Comparison of ENCODE assay signal across 23 cellular contexts in genomic region chr7:138105216-138105615, GRCh38. TPM values are rescaled to one million over a fixed set of nuclear protein-coding genes. Genes with fewer than 3 reads are reported as not detected.
DNase-seq lines count a peak whose midpoint lies in the region; ATAC-seq and TF ChIP-seq lines count a peak whose summit lies in the region.
"Had no signal": no experiment of that assay in that cellular context is flagged by ENCODE, and none has a peak within 500 bp of the region (broad histone marks: within the 10 kb centered on the region; RNA-seq: fewer than 3 reads in every experiment).

No MANE protein-coding gene starts in this region.

- no peaks in the 10 kb centered on the region for H3K27me3 ChIP-seq in MG63

- in situ Hi-C loops in ACHN (cut with HindIII; ENCODE audit: low pct_ligation_motif_present, low pct_unique_long_range_greater_than_20kb, low sequenced_read_pairs), result no loop called here

- H3K9me3 ChIP-seq in MG63, result no peaks in the 10 kb centered on the region
- H3K9me3 ChIP-seq: HAP-1 had no signal

- H3K4me3 Mint-ChIP-seq in endothelial cell (ENCODE audit: unreplicated experiment), result no peak overlapping the region
- H3K4me3 Mint-ChIP-seq: CD8-positive, alpha-beta T cell had no signal

- ATAC-seq in GM19328 (IDR thresholded peaks at IDR 0.05; ENCODE audit: unreplicated experiment), result no peak
- no peak for ATAC-seq in GM21529 (IDR thresholded peaks at IDR 0.05; ENCODE audit: unreplicated experiment)
- ATAC-seq: CD8-positive, alpha-beta T cell had no signal

- TF ChIP-seq CTCF in choroid plexus epithelial cell (conservative IDR thresholded peaks at IDR 0.05; ENCODE audit: low read depth, low read length) (peak; percentile 6), endothelial cell (IDR thresholded peaks at IDR 0.05; ENCODE audit: unreplicated experiment) (no peak)

- no peaks in the 10 kb centered on the region for H3K27me3 Mint-ChIP-seq in endothelial cell (ENCODE audit: unreplicated experiment)

- H3K4me1 Mint-ChIP-seq in endothelial cell (ENCODE audit: unreplicated experiment), result no peaks in the 10 kb centered on the region

- no peaks in the 10 kb centered on the region for H3K9me3 Mint-ChIP-seq in endothelial cell (ENCODE audit: unreplicated experiment)
- H3K9me3 Mint-ChIP-seq: CD8-positive, alpha-beta T cell had no signal

- no peak overlapping the region for H3K27ac Mint-ChIP-seq in endothelial cell (ENCODE audit: unreplicated experiment)
- H3K27ac Mint-ChIP-seq: CD8-positive, alpha-beta T cell had no signal

- H3K4me3 ChIP-seq in MG63, result no peak overlapping the region
- H3K4me3 ChIP-seq in choroid plexus epithelial cell (ENCODE audit: low read depth, low read length), result no peak overlapping the region
- H3K4me3 ChIP-seq: HAP-1, SK-N-MC had no signal

- no peaks in the 10 kb centered on the region for H3K36me3 ChIP-seq in MG63
- H3K36me3 ChIP-seq: HAP-1 had no signal

- DNase-seq in Daoy (ENCODE audit: low read depth) (peak; percentile 15), MG63 (peak; percentile 3), choroid plexus epithelial cell (ENCODE audit: low read depth) (peak; percentile 29), iPS-NIHi7 (ENCODE audit: extremely low spot score) (peak; percentile 22), endothelial cell (ENCODE audit: low spot score) (no peak), ACHN (no peak)
- DNase-seq: 8988T; AML-193; C1 segment of cervical spinal cord; Calu3; CD8-positive, alpha-beta T cell; DMS153; NCI-H1092; NCI-H1436; NCI-H187 treated with DMSO at 0.1 percent for 48 hours; NCI-H510A; SHP77 treated with DMSO at 0.1 percent for 48 hours; SW 1271 had no signal

- H3K36me3 Mint-ChIP-seq in endothelial cell (ENCODE audit: low read depth, unreplicated experiment), result no peaks in the 10 kb centered on the region
- H3K36me3 Mint-ChIP-seq: CD8-positive, alpha-beta T cell had no signal

RNA-seq across cellular contexts. Expression of gene AKR1D1, which starts 29.0 kb away (rescaled TPM):
- total RNA-seq in Daoy (2014; rRNA removed; shearing (Covaris generic)), result not detected in 2 replicates
- not detected in 2 replicates for total RNA-seq in MG63 (2014; rRNA removed; shearing (Covaris generic); ENCODE audit: low replicate concordance)
- not detected for total RNA-seq in endothelial cell (ENCODE audit: unreplicated experiment)
- total RNA-seq: Calu3; CD8-positive, alpha-beta T cell; LHCN-M2 had no signal

Comparison
In these comparisons a context has a peak if more than half of its experiments do, and no peak if none do; other contexts are left out.
1. DNase-seq: peak in Daoy (single experiment), MG63 (single experiment), choroid plexus epithelial cell (single experiment) and iPS-NIHi7 (single experiment); none in endothelial cell (single experiment) and ACHN (single experiment).